Comparison of ENCODE assay signal across 1 cellular context in genomic region chr5:149853019-149853648, GRCh38.
TF ChIP-seq lines count a peak whose summit lies in the region.

No MANE protein-coding gene starts in this region.

TF ChIP-seq in GM12878, 131 proteins besides CTCF, POLR2A, EP300 and RAD21 (continued from another document):
- TF ChIP-seq E2F8 (IDR thresholded peaks at IDR 0.05; ENCODE audit: low read depth, partially characterized antibody) (no peak), CHD4 (IDR thresholded peaks at IDR 0.05) (no peak), FOXM1 (IDR thresholded peaks at IDR 0.05; ENCODE audit: low read depth, low read length) (peak; percentile 37; the same call in 1 of the 2 replicates), SRF (IDR thresholded peaks at IDR 0.05; ENCODE audit: low read depth in 2 of 2, low read length in 2 of 2) (no peak), HDGF (IDR thresholded peaks at IDR 0.05) (no peak), KDM1A (IDR thresholded peaks at IDR 0.05; ENCODE audit: borderline replicate concordance) (no peak), BRCA1 (IDR thresholded peaks at IDR 0.05; ENCODE audit: low read depth, low read length) (no peak), BCL3 (IDR thresholded peaks at IDR 0.05; ENCODE audit: borderline replicate concordance, insufficient read depth, low read depth, low read length, poor library complexity, severe bottlenecking) (no peak), ZBTB4 (CRISPR knock-in tag; IDR thresholded peaks at IDR 0.05) (no peak), CBX5 (IDR thresholded peaks at IDR 0.05; ENCODE audit: low read depth) (no peak), RFX5 (IDR thresholded peaks at IDR 0.05; ENCODE audit: low read depth, low read length) (peak; percentile 56; the same call in 1 of the 2 replicates), JUNB (IDR thresholded peaks at IDR 0.05) (no peak), IRF4 (IDR thresholded peaks at IDR 0.05; ENCODE audit: low read depth, low read length) (peak; percentile 46; the same call in 1 of the 2 replicates), STAT3 (IDR thresholded peaks at IDR 0.05; ENCODE audit: low read depth, low read length) (no peak), IKZF1 (conservative IDR thresholded peaks at IDR 0.05) (no peak), SKIL (IDR thresholded peaks at IDR 0.05; ENCODE audit: low read depth, poor library complexity, severe bottlenecking) (no peak), SREBF1 (IDR thresholded peaks at IDR 0.05; ENCODE audit: low read length) (no peak), DPF2 (IDR thresholded peaks at IDR 0.05) (no peak), STAT1 (conservative IDR thresholded peaks at IDR 0.05) (no peak)
TF ChIP-seq in GM12878: peak in this region for 6.
